Comparison of ENCODE assay signal across 7 cellular contexts in genomic region chr6:33427585-33428218, GRCh38. TPM values are rescaled to one million over a fixed set of nuclear protein-coding genes. Genes with fewer than 3 reads are reported as not detected.
DNase-seq lines count a peak whose midpoint lies in the region; ATAC-seq, FAIRE-seq and TF ChIP-seq lines count a peak whose summit lies in the region.

No MANE protein-coding gene starts in this region.

- H3K9me3 ChIP-seq in cardiac muscle cell (ENCODE audit: low read depth) = no peaks in the 10 kb centered on the region
- no peaks in the 10 kb centered on the region for H3K9me3 ChIP-seq in parathyroid adenoma (ENCODE audit: control insufficient read depth, low read length)

- peak; percentile 66 for DNase-seq in GM12892 (ENCODE audit: insufficient read length)
- DNase-seq in OCI-M1 (lab: John Stamatoyannopoulos, UW) = peak; percentile 67
- DNase-seq in activated naive CD4-positive, alpha-beta T cell treated with anti-CD3 and anti-CD28 coated beads, Interleukin-2, amount 50 U/mL, for 72 hours (ENCODE audit: low spot score in 2 of 2) = peak in 1 of 2 donors; percentile 55
- DNase-seq in cardiac muscle cell (ENCODE audit: low read depth in 1 of 2, low spot score in 1 of 2) = peak in 1 of 2 donors; percentile 75
- DNase-seq in NCI-H1694 treated with DMSO at 0.1 percent for 48 hours (lab: John Stamatoyannopoulos, UW) = no peak

- TF ChIP-seq CTCF in cardiac muscle cell (IDR thresholded peaks at IDR 0.05; ENCODE audit: low read depth, low read length) (no peak), parathyroid adenoma (IDR thresholded peaks at IDR 0.05) (no peak)

- H3K36me3 ChIP-seq in cardiac muscle cell = no peaks in the 10 kb centered on the region
- H3K36me3 ChIP-seq in parathyroid adenoma (ENCODE audit: control insufficient read depth, insufficient read depth, low read length) = no peaks in the 10 kb centered on the region

- peak overlapping the region; percentile 89 for H3K4me2 ChIP-seq in parathyroid adenoma (ENCODE audit: low read length)

- no peak overlapping the region for H3K9ac ChIP-seq in parathyroid adenoma

- H3K4me1 ChIP-seq in cardiac muscle cell (ENCODE audit: low read depth) (peaks cover 46% of the 10 kb centered on the region), parathyroid adenoma (peaks cover 18% of the 10 kb centered on the region)

- peak overlapping the region; percentile 83 to 93 for H3K27ac Mint-ChIP-seq in activated naive CD4-positive, alpha-beta T cell treated with anti-CD3 and anti-CD28 coated beads, Interleukin-2, amount 50 U/mL, for 72 hours

- ATAC-seq in activated naive CD4-positive, alpha-beta T cell treated with anti-CD3 and anti-CD28 coated beads, Interleukin-2, amount 50 U/mL, for 72 hours = no peak
- no peak for ATAC-seq in HG03045 (IDR thresholded peaks at IDR 0.05; ENCODE audit: unreplicated experiment)

- H3K36me3 Mint-ChIP-seq in activated naive CD4-positive, alpha-beta T cell treated with anti-CD3 and anti-CD28 coated beads, Interleukin-2, amount 50 U/mL, for 72 hours = peaks cover 14 to 37% of the 10 kb centered on the region in 2 donors

- H3K79me2 ChIP-seq in parathyroid adenoma = peaks cover 5% of the 10 kb centered on the region

- H3K27ac ChIP-seq in cardiac muscle cell = peak overlapping the region; percentile 24
- H3K27ac ChIP-seq in parathyroid adenoma = peak overlapping the region; percentile 59

- peak overlapping the region; percentile 69 for H3K4me3 ChIP-seq in cardiac muscle cell
- peak overlapping the region; percentile 63 for H3K4me3 ChIP-seq in parathyroid adenoma (ENCODE audit: low read depth, low read length)

- TF ChIP-seq POLR2A in GM12892 (IDR thresholded peaks at IDR 0.05; ENCODE audit: low read depth, low read length) = no peak

- H3K9me3 Mint-ChIP-seq in activated naive CD4-positive, alpha-beta T cell treated with anti-CD3 and anti-CD28 coated beads, Interleukin-2, amount 50 U/mL, for 72 hours = no peaks in the 10 kb centered on the region

- no peak for FAIRE-seq in GM12892 (lab: Jason Lieb, UNC)

- peak overlapping the region; percentile 81 for H2AFZ ChIP-seq in parathyroid adenoma

- H3K27me3 ChIP-seq in cardiac muscle cell (no peaks in the 10 kb centered on the region), parathyroid adenoma (ENCODE audit: control insufficient read depth, insufficient read depth, low read length) (no peaks in the 10 kb centered on the region)

RNA-seq across cellular contexts. Expression of gene SYNGAP1, which starts 7.8 kb away (rescaled TPM):
- 4.8 TPM for polyA plus RNA-seq in GM12892 (2012; ENCODE audit: missing spikeins)
- total RNA-seq in activated naive CD4-positive, alpha-beta T cell treated with anti-CD3 and anti-CD28 coated beads, Interleukin-2, amount 50 U/mL, for 72 hours = 10 to 100 TPM; 70.5 to 71.7 TPM
- 14.9 and 20.2 TPM in 2 replicates for total RNA-seq in cardiac muscle cell
- polyA plus RNA-seq in cardiac muscle cell = 6.8 and 10.5 TPM in 2 replicates

RNA-seq across cellular contexts. Expression of gene CUTA, which starts 9.8 kb away (rescaled TPM):
- 154 TPM for polyA plus RNA-seq in GM12892 (2012; ENCODE audit: missing spikeins)
- total RNA-seq in activated naive CD4-positive, alpha-beta T cell treated with anti-CD3 and anti-CD28 coated beads, Interleukin-2, amount 50 U/mL, for 72 hours = 100 to 1,000 TPM; 186 to 334 TPM
- 304 and 348 TPM in 2 replicates for total RNA-seq in cardiac muscle cell
- polyA plus RNA-seq in cardiac muscle cell = 426 and 501 TPM in 2 replicates

RNA-seq across cellular contexts. Expression of gene PHF1, which starts 16.9 kb away (rescaled TPM):
- 17.4 TPM for polyA plus RNA-seq in GM12892 (2012; ENCODE audit: missing spikeins)
- 100 to 1,000 TPM in 1 of 2 donors, 10 to 100 TPM in 1; 27.5 to 156 TPM for total RNA-seq in activated naive CD4-positive, alpha-beta T cell treated with anti-CD3 and anti-CD28 coated beads, Interleukin-2, amount 50 U/mL, for 72 hours
- 61.9 and 116 TPM in 2 replicates for total RNA-seq in cardiac muscle cell
- 34.5 and 62.1 TPM in 2 replicates for polyA plus RNA-seq in cardiac muscle cell

RNA-seq across cellular contexts. Expression of gene ZBTB9, which starts 26.7 kb away (rescaled TPM):
- polyA plus RNA-seq in GM12892 (2012; ENCODE audit: missing spikeins) = 6.1 TPM
- total RNA-seq in activated naive CD4-positive, alpha-beta T cell treated with anti-CD3 and anti-CD28 coated beads, Interleukin-2, amount 50 U/mL, for 72 hours = 10 to 100 TPM in 1 of 2 donors, 1 to 10 TPM in 1; 9.4 to 12.5 TPM
- 5.5 and 7.8 TPM in 2 replicates for total RNA-seq in cardiac muscle cell
- polyA plus RNA-seq in cardiac muscle cell = 9.5 and 11.2 TPM in 2 replicates

RNA-seq across cellular contexts. Expression of gene KIFC1, which starts 36.1 kb away (rescaled TPM):
- 29.9 TPM for polyA plus RNA-seq in GM12892 (2012; ENCODE audit: missing spikeins)
- 100 to 1,000 TPM; 103 to 170 TPM for total RNA-seq in activated naive CD4-positive, alpha-beta T cell treated with anti-CD3 and anti-CD28 coated beads, Interleukin-2, amount 50 U/mL, for 72 hours
- total RNA-seq in cardiac muscle cell = 14.0 and 69.2 TPM in 2 replicates
- 9.4 and 33.3 TPM in 2 replicates for polyA plus RNA-seq in cardiac muscle cell
